14 cellular contexts compared by ENCODE assay signal in the genomic region with DNA sequence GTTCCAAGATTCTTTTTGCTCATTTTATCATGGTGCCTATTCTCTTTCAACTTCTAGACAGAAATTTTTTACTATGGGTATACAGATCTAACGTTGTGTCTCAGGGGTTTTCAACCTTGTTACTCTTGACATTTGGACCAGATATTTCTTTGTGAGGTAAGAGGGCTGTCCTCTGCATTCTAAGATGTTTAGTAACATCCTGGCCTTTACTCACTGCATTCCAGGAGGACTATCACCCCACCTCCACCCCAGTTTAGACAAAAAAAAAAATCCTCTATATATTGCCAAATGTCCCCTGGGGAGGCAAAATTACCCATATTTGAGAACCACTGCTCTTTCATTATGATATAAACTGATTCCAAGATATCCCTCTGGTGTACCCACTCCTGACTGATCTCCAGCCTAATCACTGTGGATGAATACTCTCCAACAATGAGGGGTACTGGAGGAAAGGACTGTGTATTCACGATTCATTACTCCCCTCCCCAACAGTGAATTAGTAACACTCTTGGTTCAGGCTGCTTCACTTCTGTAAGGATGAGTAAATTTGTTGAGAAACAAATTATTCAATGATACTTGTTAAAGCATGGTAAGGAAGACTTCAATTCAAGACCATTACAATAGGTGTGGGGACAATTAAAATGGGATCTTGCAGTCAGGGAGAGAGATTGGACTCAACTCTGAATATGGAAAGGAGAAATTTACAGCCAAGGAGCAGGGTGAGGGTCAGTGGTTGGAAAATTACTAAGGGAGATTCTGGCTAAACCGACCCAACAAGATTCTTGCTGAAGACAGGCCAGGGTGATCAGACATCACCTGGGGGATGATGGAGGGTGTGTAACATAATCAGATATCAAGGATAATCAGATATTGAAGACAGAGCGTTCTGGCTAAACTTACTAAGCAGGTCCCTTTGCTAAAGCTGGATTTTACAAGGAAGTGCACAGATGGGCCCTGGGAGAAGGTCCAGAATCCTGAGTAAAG.
DNase-seq lines count a peak whose midpoint lies in the region; ATAC-seq, FAIRE-seq and TF ChIP-seq lines count a peak whose summit lies in the region.
"Had no signal": no experiment of that assay in that cellular context is flagged by ENCODE, and none has a peak within 500 bp of the region (broad histone marks: within the 10 kb centered on the region; RNA-seq: fewer than 3 reads in every experiment).

No MANE protein-coding gene starts in this region.

- peak overlapping the region; percentile 71 for H3K27ac ChIP-seq in GM23248
- no peak overlapping the region for H3K27ac ChIP-seq in tibial nerve
- H3K27ac ChIP-seq: vagina had no signal

- TF ChIP-seq EP300 in tibial nerve (IDR thresholded peaks at IDR 0.05) = no peak

- H3K9me3 ChIP-seq in GM23248 (ENCODE audit: low read depth) = no peaks in the 10 kb centered on the region
- H3K9me3 ChIP-seq in skeletal muscle satellite cell (replicated peaks; ENCODE audit: low read length) = peaks cover 6% of the 10 kb centered on the region
- peaks cover 0 to 20% (median 0%) of the 10 kb centered on the region in 4 donors for H3K9me3 ChIP-seq in tibial nerve
- H3K9me3 ChIP-seq: vagina had no signal

- H3K36me3 ChIP-seq in GM23248 (ENCODE audit: low read depth) (no peaks in the 10 kb centered on the region), skeletal muscle satellite cell (ENCODE audit: insufficient read depth, low read length) (no peaks in the 10 kb centered on the region), tibial nerve (no peaks in the 10 kb centered on the region)
- H3K36me3 ChIP-seq: vagina had no signal

- ATAC-seq in HG02885 (IDR thresholded peaks at IDR 0.05; ENCODE audit: poor library complexity, unreplicated experiment) (no peak), HG02571 (IDR thresholded peaks at IDR 0.05; ENCODE audit: unreplicated experiment) (no peak)
- ATAC-seq: esophagus mucosa, right cardiac atrium had no signal

- H3K27me3 ChIP-seq in GM23248 (replicated peaks; ENCODE audit: insufficient read depth) = no peaks in the 10 kb centered on the region
- no peaks in the 10 kb centered on the region for H3K27me3 ChIP-seq in skeletal muscle satellite cell (ENCODE audit: control insufficient read depth, insufficient read depth, low read length)
- H3K27me3 ChIP-seq in tibial nerve = no peaks in the 10 kb centered on the region
- H3K27me3 ChIP-seq: vagina had no signal

- FAIRE-seq in GM12892 (lab: Jason Lieb, UNC) = no peak

- 29 to 30% methylated on average over 4 of the region's 4 CpGs for WGBS in GM23248 (ENCODE audit: low coverage in 1 of 2, low lambda C conversion rate in 2 of 2, missing lambda C conversion rate in 2 of 2), 2 experiments
- 68 to 74% methylated on average over 4 of the region's 4 CpGs for WGBS in tibial nerve, 2 donors

- H4K20me1 ChIP-seq in GM23248 (ENCODE audit: insufficient read depth) = no peaks in the 10 kb centered on the region

- no peaks in the 10 kb centered on the region for H3K9me2 ChIP-seq in GM23248 (ENCODE audit: insufficient read depth)

- peak; percentile 81 for DNase-seq in GM23248
- peak; percentile 24 for DNase-seq in RKO (ENCODE audit: low spot score)
- peak; percentile 64 for DNase-seq in epithelial cell of proximal tubule (ENCODE audit: low read depth)
- no peak for DNase-seq in GM12892 (ENCODE audit: insufficient read length)
- no peak for DNase-seq in tibial nerve (ENCODE audit: low spot score in 2 of 2)
- DNase-seq: NCI-H2171 treated with DMSO at 0.1 percent for 48 hours; nephron progenitor cell; right cardiac atrium; stimulated activated naive CD4-positive, alpha-beta T cell had no signal

- peak overlapping the region; percentile 59 for H3K4me3 ChIP-seq in GM23248
- H3K4me3 ChIP-seq in epithelial cell of proximal tubule (ENCODE audit: low read depth, low read length) = no peak overlapping the region
- H3K4me3 ChIP-seq in skeletal muscle satellite cell (ENCODE audit: low read length) = no peak overlapping the region
- H3K4me3 ChIP-seq in tibial nerve = no peak overlapping the region
- H3K4me3 ChIP-seq: vagina had no signal

- peak overlapping the region; percentile 81 for H2AFZ ChIP-seq in GM23248

- H3K4me1 ChIP-seq in GM23248 (ENCODE audit: insufficient read depth) (peaks cover 26% of the 10 kb centered on the region), skeletal muscle satellite cell (ENCODE audit: control insufficient read depth, insufficient read depth, low read length) (peaks cover 15% of the 10 kb centered on the region), tibial nerve (no peaks in the 10 kb centered on the region)
- H3K4me1 ChIP-seq: vagina had no signal

- in situ Hi-C loops in GM23248 (cut with MboI) = no loop called here

- H3K4me2 ChIP-seq in GM23248 (ENCODE audit: unreplicated experiment) (peak overlapping the region; percentile 72), skeletal muscle satellite cell (ENCODE audit: low read length) (peak overlapping the region; percentile 57)

- TF ChIP-seq CTCF in epithelial cell of proximal tubule (conservative IDR thresholded peaks at IDR 0.05; ENCODE audit: low read depth, low read length) (no peak), tibial nerve (IDR thresholded peaks at IDR 0.05) (no peak)

- H3K9ac ChIP-seq in GM23248 (no peak overlapping the region), skeletal muscle satellite cell (ENCODE audit: low read depth, low read length) (peak overlapping the region; percentile 39)

- TF ChIP-seq POLR2A in GM12892 (IDR thresholded peaks at IDR 0.05; ENCODE audit: low read depth, low read length) (no peak), tibial nerve (IDR thresholded peaks at IDR 0.05) (no peak)

- no peaks in the 10 kb centered on the region for H3K79me2 ChIP-seq in GM23248 (ENCODE audit: insufficient read depth)

- H3F3A ChIP-seq in GM23248 (ENCODE audit: insufficient read depth) = peaks cover 22% of the 10 kb centered on the region

Comparison
In these comparisons a context has a peak if more than half of its experiments do, and no peak if none do; other contexts are left out.
1. DNase-seq: peak in GM23248 (single experiment), RKO (single experiment) and epithelial cell of proximal tubule (single experiment); none in GM12892 (single experiment) and tibial nerve (0 of 2).